In genomic region chr4:151362404-151363164, GRCh38 we compare ENCODE assay signal across 2 cellular contexts.
TF ChIP-seq lines count a peak whose summit lies in the region.

No MANE protein-coding gene starts in this region.

TF ChIP-seq in A549, 52 proteins besides CTCF, POLR2A, EP300 and RAD21:
- TF ChIP-seq SMC3 (IDR thresholded peaks at IDR 0.05) (peak; percentile 91), HOXA7 (CRISPR knock-in tag; IDR thresholded peaks at IDR 0.05) (no peak)

TF ChIP-seq in K562, 482 proteins besides CTCF, POLR2A, EP300 and RAD21:
- TF ChIP-seq KLF16 (IDR thresholded peaks at IDR 0.05) (peak; percentile 30; the same call in 1 of the 2 replicates), ZNF384 (IDR thresholded peaks at IDR 0.05; ENCODE audit: low read depth, low read length) (peak; percentile 55; the same call in 1 of the 2 replicates), NR4A1 (CRISPR knock-in tag; IDR thresholded peaks at IDR 0.05) (no peak), NR4A1 (tag; IDR thresholded peaks at IDR 0.05) (no peak), NFE2 (IDR thresholded peaks at IDR 0.05; ENCODE audit: low read depth) (peak; percentile 72), YY1 (IDR thresholded peaks at IDR 0.05; ENCODE audit: borderline replicate concordance in 1 of 3, control insufficient read depth in 1 of 3, extremely low read depth in 1 of 3, insufficient read depth in 3 of 3, insufficient read length in 1 of 3, insufficient replicate concordance in 2 of 3, low read depth in 1 of 3, low read length in 2 of 3) (peak in 2 of 3 experiments; percentile 35 to 53), POU5F1 (IDR thresholded peaks at IDR 0.05; ENCODE audit: borderline replicate concordance, low read depth, low read length, partially characterized antibody) (no peak), CC2D1A (IDR thresholded peaks at IDR 0.05) (peak; percentile 53; the same call in 1 of the 2 replicates), MAZ (CRISPR knock-in tag; conservative IDR thresholded peaks at IDR 0.05 in 1 of 2, IDR thresholded peaks at IDR 0.05 in 1 of 2) (peak in 1 of 2 experiments; percentile 14; a peak in 1 of 4 replicates), NCOR1 (IDR thresholded peaks at IDR 0.05) (0 out of 2 replicates have a peak, but pooled peaks have one; percentile 9), XRCC5 (IDR thresholded peaks at IDR 0.05; ENCODE audit: low read depth, low read length) (peak; percentile 63; the same call in 1 of the 2 replicates), SMC3 (conservative IDR thresholded peaks at IDR 0.05; ENCODE audit: insufficient read depth, low read depth, low read length) (peak; percentile 85), STAG1 (CRISPR knock-in tag; IDR thresholded peaks at IDR 0.05; ENCODE audit: borderline replicate concordance) (peak; percentile 83), SP1 (CRISPR knock-in tag; IDR thresholded peaks at IDR 0.05) (peak; percentile 63), PRPF4 (IDR thresholded peaks at IDR 0.05; ENCODE audit: insufficient read depth, low read depth, low read length, poor library complexity, severe bottlenecking) (no peak), RB1 (IDR thresholded peaks at IDR 0.05; ENCODE audit: low read depth) (peak; percentile 60; the same call in 1 of the 2 replicates), ZNF785 (CRISPR knock-in tag; IDR thresholded peaks at IDR 0.05) (no peak), RHOXF2B (CRISPR knock-in tag; conservative IDR thresholded peaks at IDR 0.05) (no peak), RCOR1 (IDR thresholded peaks at IDR 0.05; ENCODE audit: borderline replicate concordance in 1 of 2, low read depth in 2 of 2, low read length in 2 of 2) (peak in 1 of 2 experiments; percentile 60; a peak in 2 of 4 replicates)
- TF ChIP-seq, protein P1, sequence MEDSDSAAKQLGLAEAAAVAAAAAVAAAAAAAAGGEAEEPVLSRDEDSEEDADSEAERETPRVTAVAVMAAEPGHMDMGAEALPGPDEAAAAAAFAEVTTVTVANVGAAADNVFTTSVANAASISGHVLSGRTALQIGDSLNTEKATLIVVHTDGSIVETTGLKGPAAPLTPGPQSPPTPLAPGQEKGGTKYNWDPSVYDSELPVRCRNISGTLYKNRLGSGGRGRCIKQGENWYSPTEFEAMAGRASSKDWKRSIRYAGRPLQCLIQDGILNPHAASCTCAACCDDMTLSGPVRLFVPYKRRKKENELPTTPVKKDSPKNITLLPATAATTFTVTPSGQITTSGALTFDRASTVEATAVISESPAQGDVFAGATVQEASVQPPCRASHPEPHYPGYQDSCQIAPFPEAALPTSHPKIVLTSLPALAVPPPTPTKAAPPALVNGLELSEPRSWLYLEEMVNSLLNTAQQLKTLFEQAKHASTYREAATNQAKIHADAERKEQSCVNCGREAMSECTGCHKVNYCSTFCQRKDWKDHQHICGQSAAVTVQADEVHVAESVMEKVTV (CRISPR knock-in tag; IDR thresholded peaks at IDR 0.05), result peak; percentile 59
